Comparison of ENCODE assay signal across 15 cellular contexts in the genomic region with DNA sequence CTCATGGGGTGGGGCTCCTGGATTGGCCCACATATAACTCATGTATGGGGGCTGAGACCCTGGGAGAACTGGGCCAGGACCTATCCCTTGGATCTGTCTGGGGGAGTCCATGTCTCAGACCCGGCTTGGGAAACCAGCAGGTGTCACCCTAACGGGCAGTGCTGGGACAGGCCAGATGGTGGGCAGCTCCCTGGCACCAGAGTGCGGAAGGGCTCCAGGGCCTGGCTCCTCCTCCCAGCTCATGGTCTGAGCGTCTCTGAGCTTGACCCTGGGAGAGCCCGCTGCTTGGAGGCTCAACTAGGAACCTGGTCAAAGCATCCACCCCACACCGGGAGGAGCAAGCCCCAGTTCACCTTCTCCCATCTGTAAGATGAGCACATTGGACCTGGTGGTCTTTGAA. TPM values are rescaled to one million over a fixed set of nuclear protein-coding genes. Genes with fewer than 3 reads are reported as not detected.
DNase-seq lines count a peak whose midpoint lies in the region; ATAC-seq and TF ChIP-seq lines count a peak whose summit lies in the region.
"Had no signal": no experiment of that assay in that cellular context is flagged by ENCODE, and none has a peak within 500 bp of the region (broad histone marks: within the 10 kb centered on the region; RNA-seq: fewer than 3 reads in every experiment).

No MANE protein-coding gene starts in this region.

- no peaks in the 10 kb centered on the region for H3K9me3 ChIP-seq in left lung
- H3K9me3 ChIP-seq: BLaER1 treated with 17β-estradiol and CSF1 and Interleukin-3, amounts not matched to agents 10 nM and 100 nM had no signal

- ATAC-seq in left lung (no peak), GM19395 (IDR thresholded peaks at IDR 0.05; ENCODE audit: unreplicated experiment) (no peak)

- H3K36me3 ChIP-seq in left lung: no peaks in the 10 kb centered on the region
- H3K36me3 ChIP-seq: BLaER1 treated with 17β-estradiol and CSF1 and Interleukin-3, amounts not matched to agents 10 nM and 100 nM had no signal

- peaks cover 0 to 4% of the 10 kb centered on the region in 2 donors for H3K27me3 ChIP-seq in left lung
- H3K27me3 ChIP-seq: BLaER1 treated with 17β-estradiol and CSF1 and Interleukin-3, amounts not matched to agents 10 nM and 100 nM had no signal

- intact Hi-C loops in left lung (cut with DNase I): no loop called here

- H3K4me1 ChIP-seq in left lung: no peaks in the 10 kb centered on the region

- H3K4me3 ChIP-seq in left lung: no peak overlapping the region
- H3K4me3 ChIP-seq: BLaER1 treated with 17β-estradiol and CSF1 and Interleukin-3, amounts not matched to agents 10 nM and 100 nM had no signal

- DNase-seq in AG08395 (ENCODE audit: low spot score): peak; percentile 52
- DNase-seq in HT-29 (ENCODE audit: low spot score): peak; percentile 44
- DNase-seq in dermis blood vessel endothelial cell: peak; percentile 55
- peak; percentile 25 to 57 for DNase-seq in lung microvascular endothelial cell (ENCODE audit: low read depth in 2 of 2)
- no peak for DNase-seq in left lung
- no peak for DNase-seq in NCI-H2029 treated with DMSO at 0.1 percent for 48 hours (lab: John Stamatoyannopoulos, UW)
- DNase-seq in NCI-H2227 treated with DMSO at 0.1 percent for 48 hours (lab: John Stamatoyannopoulos, UW): no peak
- DNase-seq: activated T-cell treated with anti-CD3 and anti-CD28 coated beads, Interleukin-2, amount 50 U/mL, for 48 hours; hippocampal formation; KBM-7; NCI-H2029; stimulated activated CD4-positive, alpha-beta T cell treated with anti-CD3 and anti-CD28 coated beads, Interleukin-4, amount 100 ng/mL, for 1 hour; stimulated activated naive CD4-positive, alpha-beta T cell had no signal

- no peak overlapping the region for H3K27ac ChIP-seq in left lung
- H3K27ac ChIP-seq: BLaER1 treated with 17β-estradiol and CSF1 and Interleukin-3, amounts not matched to agents 10 nM and 100 nM had no signal

- TF ChIP-seq CTCF in left lung (IDR thresholded peaks at IDR 0.05): no peak

RNA-seq across cellular contexts. Expression of a gene that starts 15.5 kb away (rescaled TPM):
- total RNA-seq in HT-29 (2014; rRNA removed; shearing (Covaris generic)): 6.9 and 7.0 TPM in 2 replicates
- total RNA-seq in dermis blood vessel endothelial cell: 8.2 and 12.3 TPM in 2 replicates
- 4.8 and 10.2 TPM in 2 replicates for total RNA-seq in lung microvascular endothelial cell
- 10 to 100 TPM; 19.6 to 19.9 TPM for total RNA-seq in left lung

Comparison
In these comparisons a context has a peak if more than half of its experiments do, and no peak if none do; other contexts are left out.
1. DNase-seq: peak in AG08395 (single experiment), HT-29 (single experiment), dermis blood vessel endothelial cell (single experiment) and lung microvascular endothelial cell (2 of 2); none in left lung (0 of 2), NCI-H2029 treated with DMSO at 0.1 percent for 48 hours (single experiment) and NCI-H2227 treated with DMSO at 0.1 percent for 48 hours (single experiment).